27 cellular contexts compared by ENCODE assay signal in the genomic region with DNA sequence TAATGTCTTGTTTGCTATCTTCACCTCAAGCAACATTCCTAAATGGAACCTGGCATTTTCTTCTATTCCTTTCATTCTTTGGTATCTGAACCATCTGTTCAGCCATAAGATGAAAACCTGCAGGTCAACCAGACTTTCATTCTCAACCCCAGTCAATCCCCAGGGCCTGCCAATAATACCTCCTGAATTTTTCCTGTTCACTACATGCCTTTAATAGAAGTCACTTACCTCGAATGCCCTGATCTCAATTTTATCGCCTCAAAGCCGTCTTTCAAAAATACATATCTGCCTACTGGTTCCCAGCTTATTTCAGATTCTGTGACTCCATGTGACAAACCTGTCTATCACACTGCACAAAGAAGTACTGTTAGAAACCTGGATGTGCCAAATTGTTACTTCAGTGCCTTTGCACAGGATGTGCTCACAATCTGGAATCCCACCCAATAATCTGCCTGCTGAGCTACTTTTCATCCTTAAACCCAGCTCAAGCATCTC. TPM values are rescaled to one million over a fixed set of nuclear protein-coding genes. Genes with fewer than 3 reads are reported as not detected.
DNase-seq lines count a peak whose midpoint lies in the region; ATAC-seq and TF ChIP-seq lines count a peak whose summit lies in the region.
"Had no signal": no experiment of that assay in that cellular context is flagged by ENCODE, and none has a peak within 500 bp of the region (broad histone marks: within the 10 kb centered on the region; RNA-seq: fewer than 3 reads in every experiment).

No MANE protein-coding gene starts in this region.

- H3K4me1 ChIP-seq in CD4-positive, CD25-positive, alpha-beta regulatory T cell (ENCODE audit: control insufficient read depth, insufficient read depth, low read length, poor library complexity, severe bottlenecking): peaks cover 11% of the 10 kb centered on the region
- H3K4me1 ChIP-seq in CD8-positive, alpha-beta T cell (ENCODE audit: insufficient read depth, low read length): peaks cover 9% of the 10 kb centered on the region
- H3K4me1 ChIP-seq: tibial artery had no signal

- H3K27me3 ChIP-seq in CD4-positive, CD25-positive, alpha-beta regulatory T cell (ENCODE audit: control insufficient read depth, insufficient read depth, low read length): no peaks in the 10 kb centered on the region
- H3K27me3 ChIP-seq in CD8-positive, alpha-beta T cell (ENCODE audit: insufficient read depth, low read length): no peaks in the 10 kb centered on the region
- H3K27me3 ChIP-seq: adrenal gland, left lung, tibial artery had no signal

- peak overlapping the region; percentile 3 to 80 (median 80) for H3K27ac Mint-ChIP-seq in CD4-positive, CD25-positive, alpha-beta regulatory T cell
- H3K27ac Mint-ChIP-seq in CD8-positive, alpha-beta T cell: peak overlapping the region; percentile 73
- H3K27ac Mint-ChIP-seq in activated naive CD8-positive, alpha-beta T cell treated with anti-CD3 and anti-CD28 coated beads for 36 hours: peak overlapping the region; percentile 71
- H3K27ac Mint-ChIP-seq in natural killer cell treated with Interleukin-12 subunit alpha and Interleukin-12 subunit beta and Interleukin-15 and Interleukin-18, amount 100 ng/mL, for 72 hours: peak overlapping the region; percentile 47 to 65
- H3K27ac Mint-ChIP-seq: progenitor cell of endocrine pancreas had no signal

- no peak for ATAC-seq in CD4-positive, CD25-positive, alpha-beta regulatory T cell (ENCODE audit: low read depth in 2 of 2)
- no peak for ATAC-seq in CD8-positive, alpha-beta T cell
- ATAC-seq in natural killer cell treated with Interleukin-12 subunit alpha and Interleukin-12 subunit beta and Interleukin-15 and Interleukin-18, amount 100 ng/mL, for 72 hours: no peak
- no peak for ATAC-seq in GM18517 (IDR thresholded peaks at IDR 0.05; ENCODE audit: unreplicated experiment)
- ATAC-seq: esophagus mucosa, sciatic nerve had no signal

- CTCF ChIA-PET in CD8-positive, alpha-beta T cell (lab: Charles Lee): interaction anchor here (0.7 to 1.9 kb wide), 4 partner anchors 22 to 249 kb away, joined by 3 to 8 read pairs (median 3); partner anchors contain the start of gene ST3GAL5

- H3K27ac ChIP-seq in CD4-positive, CD25-positive, alpha-beta regulatory T cell (ENCODE audit: insufficient read depth, low read length, poor library complexity, severe bottlenecking): no peak overlapping the region
- no peak overlapping the region for H3K27ac ChIP-seq in CD8-positive, alpha-beta T cell (ENCODE audit: low read depth, low read length)
- H3K27ac ChIP-seq: left lung, tibial artery, WERI-Rb-1 had no signal

- H3K4me3 Mint-ChIP-seq in CD4-positive, CD25-positive, alpha-beta regulatory T cell: no peak overlapping the region
- no peak overlapping the region for H3K4me3 Mint-ChIP-seq in CD8-positive, alpha-beta T cell
- no peak overlapping the region for H3K4me3 Mint-ChIP-seq in activated naive CD8-positive, alpha-beta T cell treated with anti-CD3 and anti-CD28 coated beads for 36 hours
- peak overlapping the region; percentile 58 for H3K4me3 Mint-ChIP-seq in natural killer cell treated with Interleukin-12 subunit alpha and Interleukin-12 subunit beta and Interleukin-15 and Interleukin-18, amount 100 ng/mL, for 72 hours
- H3K4me3 Mint-ChIP-seq: H9 had no signal

- no peaks in the 10 kb centered on the region for H3K9me3 ChIP-seq in CD4-positive, CD25-positive, alpha-beta regulatory T cell (ENCODE audit: control insufficient read depth in 2 of 2, low read length in 2 of 2)
- H3K9me3 ChIP-seq in CD8-positive, alpha-beta T cell (ENCODE audit: low read length): no peaks in the 10 kb centered on the region
- H3K9me3 ChIP-seq: adrenal gland, left lung, tibial artery had no signal

- H3K36me3 ChIP-seq in CD4-positive, CD25-positive, alpha-beta regulatory T cell (ENCODE audit: control insufficient read depth, insufficient read depth, low read length): peaks cover 4% of the 10 kb centered on the region
- H3K36me3 ChIP-seq in CD8-positive, alpha-beta T cell (ENCODE audit: insufficient read depth, low read length): no peaks in the 10 kb centered on the region
- H3K36me3 ChIP-seq: left lung, WERI-Rb-1 had no signal

- no peak overlapping the region for H3K4me3 ChIP-seq in CD4-positive, CD25-positive, alpha-beta regulatory T cell (ENCODE audit: low read depth, low read length)
- H3K4me3 ChIP-seq in CD8-positive, alpha-beta T cell (ENCODE audit: low read depth, low read length): no peak overlapping the region
- H3K4me3 ChIP-seq: adrenal gland, left lung, tibial artery had no signal

- DNase-seq in CD4-positive, CD25-positive, alpha-beta regulatory T cell: no peak
- no peak for DNase-seq in CD8-positive, alpha-beta T cell
- no peak for DNase-seq in activated naive CD8-positive, alpha-beta T cell treated with anti-CD3 and anti-CD28 coated beads for 36 hours
- DNase-seq in natural killer cell treated with Interleukin-12 subunit alpha and Interleukin-12 subunit beta and Interleukin-15 and Interleukin-18, amount 100 ng/mL, for 72 hours (ENCODE audit: low spot score): no peak
- no peak for DNase-seq in GM20000 (ENCODE audit: low spot score)
- no peak for DNase-seq in T-helper 1 cell
- DNase-seq: activated naive CD4-positive, alpha-beta T cell; activated T-cell treated with anti-CD3 and anti-CD28 coated beads, Interleukin-2, amount 50 U/mL, for 1 hour; C1 segment of cervical spinal cord; central memory CD4-positive, alpha-beta T cell; foreskin fibroblast; H9; KG1; left lung; MM.1S; NCI-H2029 treated with DMSO at 0.1 percent for 48 hours; NCI-H526 treated with DMSO at 0.1 percent for 48 hours; SHP77; stimulated activated CD4-positive, alpha-beta T cell treated with anti-CD3 and anti-CD28 coated beads, Interleukin-12 subunit alpha, Interleukin-12 subunit beta, amount 100 ng/mL, for 4 hours; stimulated activated CD4-positive, alpha-beta T cell treated with anti-CD3 and anti-CD28 coated beads, Interleukin-2, amount 100 ng/mL, for 48 hours; tibial artery; WERI-Rb-1 had no signal

- no peak for TF ChIP-seq CTCF in CD8-positive, alpha-beta T cell (IDR thresholded peaks at IDR 0.05)
- no peak for TF ChIP-seq CTCF in GM20000 (IDR thresholded peaks at IDR 0.05; ENCODE audit: extremely low read depth, missing control alignments)

- peaks cover 14% of the 10 kb centered on the region for H3K36me3 Mint-ChIP-seq in CD4-positive, CD25-positive, alpha-beta regulatory T cell
- peaks cover 49% of the 10 kb centered on the region for H3K36me3 Mint-ChIP-seq in CD8-positive, alpha-beta T cell
- H3K36me3 Mint-ChIP-seq in activated naive CD8-positive, alpha-beta T cell treated with anti-CD3 and anti-CD28 coated beads for 36 hours: peaks cover 20% of the 10 kb centered on the region
- H3K36me3 Mint-ChIP-seq in natural killer cell treated with Interleukin-12 subunit alpha and Interleukin-12 subunit beta and Interleukin-15 and Interleukin-18, amount 100 ng/mL, for 72 hours: no peaks in the 10 kb centered on the region

- no peaks in the 10 kb centered on the region for H3K9me3 Mint-ChIP-seq in CD4-positive, CD25-positive, alpha-beta regulatory T cell
- no peaks in the 10 kb centered on the region for H3K9me3 Mint-ChIP-seq in CD8-positive, alpha-beta T cell
- no peaks in the 10 kb centered on the region for H3K9me3 Mint-ChIP-seq in activated naive CD8-positive, alpha-beta T cell treated with anti-CD3 and anti-CD28 coated beads for 36 hours
- H3K9me3 Mint-ChIP-seq in natural killer cell treated with Interleukin-12 subunit alpha and Interleukin-12 subunit beta and Interleukin-15 and Interleukin-18, amount 100 ng/mL, for 72 hours: no peaks in the 10 kb centered on the region
- H3K9me3 Mint-ChIP-seq: H9 had no signal

- intact Hi-C loops in CD8-positive, alpha-beta T cell (cut with DNase I, micrococcal nuclease): no loop called here

- H3K4me1 Mint-ChIP-seq in CD4-positive, CD25-positive, alpha-beta regulatory T cell: peaks cover 38 to 70% (median 44%) of the 10 kb centered on the region in 4 donors
- H3K4me1 Mint-ChIP-seq in CD8-positive, alpha-beta T cell (ENCODE audit: low read depth): peaks cover 60% of the 10 kb centered on the region
- H3K4me1 Mint-ChIP-seq in activated naive CD8-positive, alpha-beta T cell treated with anti-CD3 and anti-CD28 coated beads for 36 hours: peaks cover 53% of the 10 kb centered on the region
- peaks cover 39 to 53% of the 10 kb centered on the region in 2 donors for H3K4me1 Mint-ChIP-seq in natural killer cell treated with Interleukin-12 subunit alpha and Interleukin-12 subunit beta and Interleukin-15 and Interleukin-18, amount 100 ng/mL, for 72 hours (ENCODE audit: low read depth in 2 of 2)

- no peaks in the 10 kb centered on the region for H3K27me3 Mint-ChIP-seq in CD4-positive, CD25-positive, alpha-beta regulatory T cell
- H3K27me3 Mint-ChIP-seq in CD8-positive, alpha-beta T cell (ENCODE audit: low read depth): no peaks in the 10 kb centered on the region
- no peaks in the 10 kb centered on the region for H3K27me3 Mint-ChIP-seq in activated naive CD8-positive, alpha-beta T cell treated with anti-CD3 and anti-CD28 coated beads for 36 hours
- no peaks in the 10 kb centered on the region for H3K27me3 Mint-ChIP-seq in natural killer cell treated with Interleukin-12 subunit alpha and Interleukin-12 subunit beta and Interleukin-15 and Interleukin-18, amount 100 ng/mL, for 72 hours
- H3K27me3 Mint-ChIP-seq: progenitor cell of endocrine pancreas had no signal

- POLR2A ChIA-PET in CD8-positive, alpha-beta T cell (lab: Charles Lee): interaction anchor here (0.8 to 1.9 kb wide), 2 partner anchors 13 to 18 kb away, joined by 3 to 5 read pairs; no protein-coding TSS in a partner anchor

RNA-seq across cellular contexts. Expression of gene ST3GAL5, which starts 22.6 kb away (rescaled TPM):
- total RNA-seq in CD4-positive, CD25-positive, alpha-beta regulatory T cell: 25.8 TPM
- polyA plus RNA-seq in CD4-positive, CD25-positive, alpha-beta regulatory T cell: 10 to 100 TPM; 11.3 to 15.1 (median 13.5) TPM
- total RNA-seq in CD8-positive, alpha-beta T cell: 100 to 1,000 TPM; 110 to 115 TPM
- 10 to 100 TPM; 14.6 to 15.1 TPM for total RNA-seq in activated naive CD8-positive, alpha-beta T cell treated with anti-CD3 and anti-CD28 coated beads for 36 hours
- total RNA-seq in natural killer cell treated with Interleukin-12 subunit alpha and Interleukin-12 subunit beta and Interleukin-15 and Interleukin-18, amount 100 ng/mL, for 72 hours: 10 to 100 TPM; 28.9 to 31.8 TPM
